16 cellular contexts compared by ENCODE assay signal in genomic region chr2:9201185-9201891, GRCh38. TPM values are rescaled to one million over a fixed set of nuclear protein-coding genes. Genes with fewer than 3 reads are reported as not detected.
A peak's percentile ranks its signal among the peaks of the same experiment; 100 is the strongest.
DNase-seq lines count a peak whose midpoint lies in the region; TF ChIP-seq lines count a peak whose summit lies in the region.
"Had no signal": no experiment of that assay in that cellular context is flagged by ENCODE, and none has a peak within 500 bp of the region (broad histone marks: within the 10 kb centered on the region; RNA-seq: fewer than 3 reads in every experiment).

No MANE protein-coding gene starts in this region.

- H3K4me3 ChIP-seq in SK-N-SH (ENCODE audit: low read depth in 2 of 2, low read length in 1 of 2) (no peak overlapping the region), fibroblast of the aortic adventitia (ENCODE audit: low read depth, low read length) (no peak overlapping the region), skeletal muscle cell (ENCODE audit: low read depth, low read length) (no peak overlapping the region)
- H3K4me3 ChIP-seq in effector memory CD4-positive, alpha-beta T cell (ENCODE audit: insufficient read depth, low read depth, low read length, poor library complexity, severe bottlenecking) = no peak overlapping the region
- H3K4me3 ChIP-seq: Peyer's patch, skin epidermis, thyroid gland had no signal

- no peaks in the 10 kb centered on the region for H3K79me2 ChIP-seq in SK-N-SH (ENCODE audit: insufficient read depth)

- WGBS in SK-N-SH (ENCODE audit: low lambda C conversion rate) = 68% methylated on average over 5 of the region's 5 CpGs

- peaks cover 12 to 28% of the 10 kb centered on the region in 2 experiments; a peak in 3 of 4 replicates for H3K4me1 ChIP-seq in SK-N-SH (ENCODE audit: control insufficient read depth in 1 of 2, insufficient read depth in 2 of 2, low read depth in 1 of 2, low read length in 1 of 2)
- H3K4me1 ChIP-seq in effector memory CD4-positive, alpha-beta T cell (ENCODE audit: control insufficient read depth, insufficient read depth, low read length, poor library complexity, severe bottlenecking) = no peaks in the 10 kb centered on the region

- H3K9me2 ChIP-seq in SK-N-SH = no peaks in the 10 kb centered on the region

- TF ChIP-seq CTCF in SK-N-SH (IDR thresholded peaks at IDR 0.05) (no peak), fibroblast of the aortic adventitia (IDR thresholded peaks at IDR 0.05; ENCODE audit: insufficient read depth, low read length) (no peak)

- peak; percentile 6 for DNase-seq in activated CD8-positive, alpha-beta memory T cell treated with anti-CD3 and anti-CD28 coated beads, Interleukin-2, amount 50 U/mL, for 48 hours
- no peak for DNase-seq in activated CD8-positive, alpha-beta memory T cell treated with anti-CD3 and anti-CD28 coated beads, Interleukin-2, amount 50 U/mL, for 4 hours
- DNase-seq in SK-N-SH (no peak), fibroblast of the aortic adventitia (ENCODE audit: low read depth) (peak; percentile 80), skeletal muscle cell (ENCODE audit: low read depth) (peak; percentile 43)
- DNase-seq in activated CD4-positive, CD25-positive, alpha-beta regulatory T cell treated with anti-CD3 and anti-CD28 coated beads, Interleukin-2, amount 50 U/mL, for 72 hours = no peak
- no peak for DNase-seq in stimulated activated CD4-positive, alpha-beta T cell treated with anti-CD3 and anti-CD28 coated beads, Interleukin-2, amount 100 ng/mL, for 24 hours
- no peak for DNase-seq in effector memory CD4-positive, alpha-beta T cell
- DNase-seq: GOT3, kidney, NCI-H1092, NCI-H446 treated with DMSO at 0.1 percent for 48 hours, Peyer's patch, thyroid gland had no signal

- no peaks in the 10 kb centered on the region for H4K20me1 ChIP-seq in SK-N-SH (ENCODE audit: insufficient read depth)

- H3K9ac ChIP-seq in SK-N-SH = peak overlapping the region; percentile 16; the same call in 1 of the 2 replicates

- peak overlapping the region; percentile 47 for H3K4me2 ChIP-seq in SK-N-SH

- CTCF ChIA-PET in SK-N-SH (lab: Yijun Ruan, JAX) = interaction anchor here (0.8 to 1.9 kb wide), 3 partner anchors 38 to 151 kb away, joined by 3 to 7 read pairs (median 3); no protein-coding TSS in a partner anchor

- POLR2A ChIA-PET in SK-N-SH (lab: Yijun Ruan, JAX) = no interaction called here

- no peaks in the 10 kb centered on the region for H3K27me3 ChIP-seq in SK-N-SH (ENCODE audit: insufficient read depth)
- H3K27me3 ChIP-seq in effector memory CD4-positive, alpha-beta T cell (replicated peaks; ENCODE audit: control insufficient read depth, insufficient read depth, low read length, poor library complexity, severe bottlenecking) = peaks cover 6% of the 10 kb centered on the region
- H3K27me3 ChIP-seq: Peyer's patch, thyroid gland had no signal

- TF ChIP-seq RAD21 in SK-N-SH (IDR thresholded peaks at IDR 0.05; ENCODE audit: low read length) = no peak

- H3K9me3 ChIP-seq in SK-N-SH = no peaks in the 10 kb centered on the region
- H3K9me3 ChIP-seq in effector memory CD4-positive, alpha-beta T cell (ENCODE audit: control insufficient read depth, low read length) = no peaks in the 10 kb centered on the region
- H3K9me3 ChIP-seq: Peyer's patch, thyroid gland had no signal

- no peaks in the 10 kb centered on the region for H3K36me3 ChIP-seq in SK-N-SH (replicated peaks in 1 of 2; ENCODE audit: control insufficient read depth in 1 of 2, insufficient read depth in 2 of 2, low read length in 1 of 2)
- no peaks in the 10 kb centered on the region for H3K36me3 ChIP-seq in effector memory CD4-positive, alpha-beta T cell (ENCODE audit: control insufficient read depth, insufficient read depth, low read length)
- H3K36me3 ChIP-seq: Peyer's patch, thyroid gland had no signal

- H2AFZ ChIP-seq in SK-N-SH (ENCODE audit: low read depth) = peak overlapping the region; percentile 2; the same call in 1 of the 2 replicates

- peak in 1 of 2 experiments; percentile 40; a peak in 1 of 4 replicates for TF ChIP-seq EP300 in SK-N-SH (IDR thresholded peaks at IDR 0.05; ENCODE audit: borderline replicate concordance in 1 of 2, low read depth in 1 of 2, low read length in 1 of 2)

- H3K27ac ChIP-seq in SK-N-SH (ENCODE audit: low read depth in 2 of 2, low read length in 1 of 2) = peak overlapping the region in 1 of 2 experiments; percentile 73; a peak in 2 of 4 replicates
- H3K27ac ChIP-seq in effector memory CD4-positive, alpha-beta T cell (ENCODE audit: insufficient read depth, low read length, poor library complexity, severe bottlenecking) = no peak overlapping the region
- H3K27ac ChIP-seq: 22Rv1, Peyer's patch, skin epidermis, thyroid gland had no signal

- peaks cover 49% of the 10 kb centered on the region for H3F3A ChIP-seq in SK-N-SH (replicated peaks; ENCODE audit: insufficient read depth)

TF ChIP-seq in SK-N-SH, 30 proteins besides CTCF, POLR2A, EP300 and RAD21 (continues in another document):
- TF ChIP-seq GATA2 (CRISPR knock-in tag; IDR thresholded peaks at IDR 0.05) (no peak), JUND (IDR thresholded peaks at IDR 0.05) (peak; percentile 85), FOXJ3 (CRISPR knock-in tag; IDR thresholded peaks at IDR 0.05) (no peak), SMC3 (IDR thresholded peaks at IDR 0.05; ENCODE audit: low read depth, low read length) (no peak), TCF12 (IDR thresholded peaks at IDR 0.05) (peak; percentile 79), TEAD4 (IDR thresholded peaks at IDR 0.05; ENCODE audit: borderline replicate concordance, insufficient read depth) (no peak), MEF2A (IDR thresholded peaks at IDR 0.05; ENCODE audit: borderline replicate concordance, low read depth) (no peak), GABPA (IDR thresholded peaks at IDR 0.05; ENCODE audit: low read depth) (no peak), EZH2phosphoT487 (IDR thresholded peaks at IDR 0.05; ENCODE audit: borderline replicate concordance, low read depth) (no peak), PBX3 (IDR thresholded peaks at IDR 0.05) (peak; percentile 18; the same call in 1 of the 2 replicates), USF2 (IDR thresholded peaks at IDR 0.05; ENCODE audit: borderline replicate concordance, low read depth, low read length) (no peak), TAF1 (IDR thresholded peaks at IDR 0.05; ENCODE audit: borderline replicate concordance, low read depth, low read length) (no peak), NFIC (IDR thresholded peaks at IDR 0.05; ENCODE audit: borderline replicate concordance) (peak; percentile 23; the same call in 1 of the 2 replicates), MAX (IDR thresholded peaks at IDR 0.05; ENCODE audit: low read depth) (peak; percentile 65; the same call in 1 of the 2 replicates), MXI1 (IDR thresholded peaks at IDR 0.05; ENCODE audit: low read depth, low read length) (no peak), RCOR1 (IDR thresholded peaks at IDR 0.05; ENCODE audit: low read length) (no peak), NRF1 (IDR thresholded peaks at IDR 0.05; ENCODE audit: low read depth, low read length) (no peak), CHD2 (IDR thresholded peaks at IDR 0.05; ENCODE audit: low read length, partially characterized antibody) (no peak), POLR2AphosphoS5 (IDR thresholded peaks at IDR 0.05; ENCODE audit: low read depth, low read length) (peak; percentile 33; the same call in 1 of the 2 replicates)

RNA-seq across cellular contexts. Expression of gene ASAP2, which starts 5.3 kb away (rescaled TPM):
- 37.9 and 41.4 TPM in 2 replicates for polyA plus RNA-seq in SK-N-SH (2012; rRNA removed)
- 46.4 and 46.7 TPM in 2 replicates for polyA plus RNA-seq in SK-N-SH (2012; cell fraction: cytosol; rRNA removed)
- 60.7 and 79.4 TPM in 2 replicates for polyA plus RNA-seq in SK-N-SH (2012; cell fraction: nucleus; rRNA removed)
- 37.1 and 76.4 TPM in 2 replicates for total RNA-seq in fibroblast of the aortic adventitia (ENCODE audit: low replicate concordance)

Comparison
In these comparisons a context has a peak if more than half of its experiments do, and no peak if none do; other contexts are left out.
1. DNase-seq: peak in activated CD8-positive, alpha-beta memory T cell treated with anti-CD3 and anti-CD28 coated beads, Interleukin-2, amount 50 U/mL, for 48 hours (single experiment), fibroblast of the aortic adventitia (single experiment) and skeletal muscle cell (single experiment); none in activated CD8-positive, alpha-beta memory T cell treated with anti-CD3 and anti-CD28 coated beads, Interleukin-2, amount 50 U/mL, for 4 hours (single experiment), SK-N-SH (single experiment), activated CD4-positive, CD25-positive, alpha-beta regulatory T cell treated with anti-CD3 and anti-CD28 coated beads, Interleukin-2, amount 50 U/mL, for 72 hours (single experiment), stimulated activated CD4-positive, alpha-beta T cell treated with anti-CD3 and anti-CD28 coated beads, Interleukin-2, amount 100 ng/mL, for 24 hours (0 of 2) and effector memory CD4-positive, alpha-beta T cell (0 of 3).